In genomic region chr5:134586866-134587524, GRCh38 we compare ENCODE assay signal across 8 cellular contexts. TPM values are rescaled to one million over a fixed set of nuclear protein-coding genes. Genes with fewer than 3 reads are reported as not detected.
DNase-seq lines count a peak whose midpoint lies in the region; ATAC-seq and TF ChIP-seq lines count a peak whose summit lies in the region.

No MANE protein-coding gene starts in this region.

- no peaks in the 10 kb centered on the region for H3K36me3 ChIP-seq in DOHH2 (ENCODE audit: control insufficient read depth, low read length)
- H3K36me3 ChIP-seq in upper lobe of left lung = no peaks in the 10 kb centered on the region

- intact Hi-C loops in cardiac septum (cut with DNase I) = loop anchor here (2.0 to 10.0 kb wide), 2 partner anchors 284 to 412 kb away; partner anchors contain the start of gene SKP1
- intact Hi-C loops in posterior vena cava (cut with DNase I) = loop anchor here (2.0 to 5.0 kb wide), 2 partner anchors 284 to 285 kb away; no protein-coding TSS in a partner anchor

- TF ChIP-seq POLR2A in upper lobe of left lung (IDR thresholded peaks at IDR 0.05) = no peak

- no peak overlapping the region for H3K27ac ChIP-seq in DOHH2 (ENCODE audit: low read depth, low read length)
- H3K27ac ChIP-seq in upper lobe of left lung = no peak overlapping the region

- H3K4me1 ChIP-seq in DOHH2 (ENCODE audit: control insufficient read depth, low read length) (peaks cover 7% of the 10 kb centered on the region), upper lobe of left lung (peaks cover 4 to 8% (median 6%) of the 10 kb centered on the region in 4 donors)

- peak overlapping the region; percentile 59 for H3K4me2 ChIP-seq in DOHH2 (ENCODE audit: low read length)

- DNase-seq in LHCN-M2 (ENCODE audit: low read depth) (peak; percentile 66), SKM-1 (lab: John Stamatoyannopoulos, UW; ENCODE audit: unreplicated experiment) (peak; percentile 80), cardiac septum (ENCODE audit: low spot score) (peak; percentile 91), posterior vena cava (ENCODE audit: low spot score) (peak; percentile 95), upper lobe of left lung (peak; percentile 79 to 97)
- DNase-seq in activated naive CD4-positive, alpha-beta T cell treated with anti-CD3 and anti-CD28 coated beads, Interleukin-2, amount 50 U/mL, for 16 hours = peak; percentile 89

- H3K4me3 ChIP-seq in DOHH2 (ENCODE audit: low read length) = peak overlapping the region; percentile 40
- H3K4me3 ChIP-seq in upper lobe of left lung = no peak overlapping the region

- ATAC-seq in GM21717 (IDR thresholded peaks at IDR 0.05; ENCODE audit: unreplicated experiment) = peak; percentile 79
- peak; percentile 90 to 96 for ATAC-seq in upper lobe of left lung (ENCODE audit: low FRiP score in 2 of 2)

- no peaks in the 10 kb centered on the region for H4K20me1 ChIP-seq in DOHH2 (ENCODE audit: control insufficient read depth, insufficient read depth, low read depth, low read length)

- TF ChIP-seq EP300 in upper lobe of left lung (IDR thresholded peaks at IDR 0.05) = no peak

- H3K27me3 ChIP-seq in DOHH2 (ENCODE audit: control insufficient read depth, low read length) (no peaks in the 10 kb centered on the region), upper lobe of left lung (no peaks in the 10 kb centered on the region)

- WGBS in upper lobe of left lung, 2 donors = 18 to 19% methylated on average over 8 to 13 of the region's 13 CpGs

- TF ChIP-seq CTCF in DOHH2 (IDR thresholded peaks at IDR 0.05; ENCODE audit: low read depth, low read length, poor library complexity, severe bottlenecking) (peak; percentile 99), upper lobe of left lung (IDR thresholded peaks at IDR 0.05) (peak; percentile 61 to 89 (median 80))

- H3K9me3 ChIP-seq in DOHH2 (ENCODE audit: control insufficient read depth, insufficient read depth, low read length) = no peaks in the 10 kb centered on the region
- H3K9me3 ChIP-seq in upper lobe of left lung = no peaks in the 10 kb centered on the region

- H3F3A ChIP-seq in DOHH2 (ENCODE audit: control insufficient read depth, insufficient read depth) = no peaks in the 10 kb centered on the region

- H3K9me2 ChIP-seq in DOHH2 (replicated peaks; ENCODE audit: control insufficient read depth, low read length) = no peaks in the 10 kb centered on the region

- H3K79me2 ChIP-seq in DOHH2 (ENCODE audit: control insufficient read depth, low read length) = no peaks in the 10 kb centered on the region

RNA-seq across cellular contexts. Expression of gene SAR1B, which starts 45.6 kb away (rescaled TPM):
- 49.7 and 68.7 TPM in 2 replicates for total RNA-seq in LHCN-M2 (2014; rRNA removed)
- 49.5 TPM for polyA plus RNA-seq in LHCN-M2 (2012)
- total RNA-seq in cardiac septum = 85.9 TPM
- total RNA-seq in posterior vena cava = 10 to 100 TPM; 64.6 to 70.1 TPM
- 10 to 100 TPM; 37.4 to 67.0 (median 52.7) TPM for total RNA-seq in upper lobe of left lung
